Comparison of ENCODE assay signal across 8 cellular contexts in genomic region chr1:47023268-47024137, GRCh38. TPM values are rescaled to one million over a fixed set of nuclear protein-coding genes. Genes with fewer than 3 reads are reported as not detected.
DNase-seq lines count a peak whose midpoint lies in the region; ATAC-seq and TF ChIP-seq lines count a peak whose summit lies in the region.

Gene CYP4X1, plus strand, starts transcription at chr1:47023669. Its CDS starts 149 bp downstream, at chr1:47023818.

- TF ChIP-seq POLR2A in sigmoid colon (IDR thresholded peaks at IDR 0.05) (no peak), GM18505 (IDR thresholded peaks at IDR 0.05; ENCODE audit: borderline replicate concordance, extremely low read depth, insufficient read depth, insufficient read length) (no peak)

- in situ Hi-C loops in brain microvascular endothelial cell (cut with HindIII; ENCODE audit: low pct_ligation_motif_present, low sequenced_read_pairs): no loop called here

- ATAC-seq in GM18520 (IDR thresholded peaks at IDR 0.05; ENCODE audit: unreplicated experiment) (no peak), GM18505 (IDR thresholded peaks at IDR 0.05; ENCODE audit: unreplicated experiment) (no peak)

- WGBS in sigmoid colon, 2 donors: 2 to 6% methylated on average over 49 of the region's 49 CpGs

- no peak for TF ChIP-seq EP300 in sigmoid colon (IDR thresholded peaks at IDR 0.05)

- CTCF ChIA-PET in HEK293 (lab: Yijun Ruan, JAX): interaction anchor here (0.6 to 0.7 kb wide), 2 partner anchors 145 to 455 kb away, joined by 3 read pairs; no protein-coding TSS in a partner anchor

- H3K4me1 ChIP-seq in HEK293 (ENCODE audit: control insufficient read depth, insufficient read depth, low read length) (peaks cover 8% of the 10 kb centered on the region; the same call in 1 of the 2 replicates), iPS-18a (ENCODE audit: control insufficient read depth, low read depth, low read length) (peaks cover 23% of the 10 kb centered on the region), sigmoid colon (peaks cover 0 to 12% (median 7%) of the 10 kb centered on the region in 4 donors)
- H3K4me1 ChIP-seq in effector memory CD4-positive, alpha-beta T cell (ENCODE audit: control insufficient read depth, insufficient read depth, low read length, poor library complexity, severe bottlenecking): no peaks in the 10 kb centered on the region

- H3K9me3 ChIP-seq in HEK293 (ENCODE audit: control insufficient read depth, insufficient read depth, low read depth, low read length): no peaks in the 10 kb centered on the region
- no peaks in the 10 kb centered on the region for H3K9me3 ChIP-seq in iPS-18a (ENCODE audit: control insufficient read depth, low read depth, low read length)
- H3K9me3 ChIP-seq in sigmoid colon: no peaks in the 10 kb centered on the region
- no peaks in the 10 kb centered on the region for H3K9me3 ChIP-seq in effector memory CD4-positive, alpha-beta T cell (ENCODE audit: control insufficient read depth, low read length)

- peak within 1 kb of the TSS; percentile 20 for H3K9ac ChIP-seq in iPS-18a (ENCODE audit: low read length)

- H3K4me3 ChIP-seq in HEK293 (ENCODE audit: low read depth, low read length) (peak within 1 kb of the TSS; percentile 40), brain microvascular endothelial cell (ENCODE audit: low read depth, low read length) (peak within 1 kb of the TSS; percentile 15), iPS-18a (ENCODE audit: low read length) (peak within 1 kb of the TSS; percentile 66), sigmoid colon (peak within 1 kb of the TSS in 3 of 4 donors; percentile 13 to 33 (median 31))
- no peak within 1 kb of the TSS for H3K4me3 ChIP-seq in effector memory CD4-positive, alpha-beta T cell (ENCODE audit: insufficient read depth, low read depth, low read length, poor library complexity, severe bottlenecking)

- DNase-seq in brain microvascular endothelial cell (no peak), sigmoid colon (peak; percentile 58), AG08395 (ENCODE audit: low spot score) (no peak)
- DNase-seq in effector memory CD4-positive, alpha-beta T cell: no peak

- H3K27me3 ChIP-seq in brain microvascular endothelial cell (replicated peaks): peaks cover 13% of the 10 kb centered on the region
- H3K27me3 ChIP-seq in iPS-18a (ENCODE audit: control insufficient read depth, insufficient read depth, low read length): peaks cover 26% of the 10 kb centered on the region
- H3K27me3 ChIP-seq in sigmoid colon: peaks cover 0 to 26% (median 0%) of the 10 kb centered on the region in 3 donors
- peaks cover 5% of the 10 kb centered on the region for H3K27me3 ChIP-seq in effector memory CD4-positive, alpha-beta T cell (replicated peaks; ENCODE audit: control insufficient read depth, insufficient read depth, low read length, poor library complexity, severe bottlenecking)

- intact Hi-C loops in sigmoid colon (cut with DNase I): no loop called here

- H3K27ac ChIP-seq in HEK293 (ENCODE audit: extremely low read depth, low read depth, low read length): peak within 1 kb of the TSS; percentile 94
- no peak within 1 kb of the TSS for H3K27ac ChIP-seq in brain microvascular endothelial cell
- H3K27ac ChIP-seq in iPS-18a (ENCODE audit: low read length): no peak within 1 kb of the TSS
- H3K27ac ChIP-seq in sigmoid colon: peak within 1 kb of the TSS in 2 of 4 donors; percentile 34 to 65
- H3K27ac ChIP-seq in effector memory CD4-positive, alpha-beta T cell (ENCODE audit: insufficient read depth, low read length, poor library complexity, severe bottlenecking): no peak within 1 kb of the TSS

- no peak for TF ChIP-seq CTCF in HEK293 (tag by site-specific recombination; IDR thresholded peaks at IDR 0.05)
- TF ChIP-seq CTCF in brain microvascular endothelial cell (IDR thresholded peaks at IDR 0.05; ENCODE audit: low read depth, low read length, missing control alignments): no peak
- no peak for TF ChIP-seq CTCF in sigmoid colon (IDR thresholded peaks at IDR 0.05)

- H3K36me3 ChIP-seq in HEK293 (ENCODE audit: control insufficient read depth in 2 of 2, insufficient read depth in 1 of 2, low read length in 2 of 2) (no peaks in the 10 kb centered on the region), brain microvascular endothelial cell (replicated peaks) (no peaks in the 10 kb centered on the region), iPS-18a (ENCODE audit: control insufficient read depth, low read depth, low read length) (no peaks in the 10 kb centered on the region), sigmoid colon (no peaks in the 10 kb centered on the region)
- H3K36me3 ChIP-seq in effector memory CD4-positive, alpha-beta T cell (ENCODE audit: control insufficient read depth, insufficient read depth, low read length): no peaks in the 10 kb centered on the region

- POLR2A ChIA-PET in HEK293 (lab: Yijun Ruan, JAX): interaction anchor here (0.7 kb wide), 1 partner anchor 12 kb away, joined by 3 read pairs; no protein-coding TSS in a partner anchor

TF ChIP-seq in HEK293, 187 proteins besides CTCF, POLR2A, EP300 and RAD21 (continues in another document):
- TF ChIP-seq ZNF202 (tag by site-specific recombination; IDR thresholded peaks at IDR 0.05; ENCODE audit: borderline replicate concordance) (no peak), ZBTB44 (tag by site-specific recombination; IDR thresholded peaks at IDR 0.05) (peak; percentile 45; the same call in 1 of the 2 replicates), ZNF473 (tag by site-specific recombination; IDR thresholded peaks at IDR 0.05) (no peak), ZNF704 (tag by site-specific recombination; IDR thresholded peaks at IDR 0.05) (no peak), OVOL3 (tag by site-specific recombination; IDR thresholded peaks at IDR 0.05) (peak; percentile 11; the same call in 1 of the 2 replicates), ZNF558 (tag by site-specific recombination; IDR thresholded peaks at IDR 0.05) (peak; percentile 43; the same call in 1 of the 2 replicates), ZNF280D (tag by site-specific recombination; IDR thresholded peaks at IDR 0.05) (0 out of 2 replicates have a peak, but pooled peaks have one; percentile 5), ZNF280C (tag by site-specific recombination; IDR thresholded peaks at IDR 0.05) (no peak), ZNF549 (tag by site-specific recombination; IDR thresholded peaks at IDR 0.05) (no peak)

RNA-seq across cellular contexts. Expression of gene CYP4X1, which starts in this region (rescaled TPM):
- total RNA-seq in sigmoid colon: 1 to 10 TPM in 3 of 4 donors, under 1 TPM in 1; 0.81 to 7.5 (median 4.1) TPM
- 1 to 10 TPM in 1 of 3 donors, under 1 TPM in 1, not detected in 1; 0.60 to 2.0 TPM for polyA plus RNA-seq in sigmoid colon
